21 cellular contexts compared by ENCODE assay signal in genomic region chr21:45496151-45496967, GRCh38. TPM values are rescaled to one million over a fixed set of nuclear protein-coding genes. Genes with fewer than 3 reads are reported as not detected.
A peak's percentile ranks its signal among the peaks of the same experiment; 100 is the strongest.
DNase-seq lines count a peak whose midpoint lies in the region; ATAC-seq, FAIRE-seq and TF ChIP-seq lines count a peak whose summit lies in the region.
"Had no signal": no experiment of that assay in that cellular context is flagged by ENCODE, and none has a peak within 500 bp of the region (broad histone marks: within the 10 kb centered on the region; RNA-seq: fewer than 3 reads in every experiment).

No MANE protein-coding gene starts in this region.

- no peak overlapping the region for H3K4me3 ChIP-seq in HepG2 (replicated peaks in 1 of 3; ENCODE audit: insufficient read depth in 1 of 3, low read depth in 2 of 3, low read length in 3 of 3)
- H3K4me3 ChIP-seq: A549, SJSA1 had no signal

- intact Hi-C loops in natural killer cell (cut with micrococcal nuclease) (no loop called here), HepG2 (cut with micrococcal nuclease; ENCODE audit: unreplicated experiment) (no loop called here), posterior vena cava (cut with DNase I) (no loop called here)
- intact Hi-C loops in CD4-positive, alpha-beta T cell (cut with DNase I, micrococcal nuclease), result no loop called here

- POLR2A ChIA-PET in HepG2 (lab: Yijun Ruan, JAX), result no interaction called here
- POLR2A ChIA-PET in CD4-positive, alpha-beta T cell (lab: Charles Lee), result no interaction called here

- H3K4me1 ChIP-seq in HepG2 (ENCODE audit: insufficient read depth, low read length), result no peaks in the 10 kb centered on the region
- H3K4me1 ChIP-seq: A549, SJSA1 had no signal

- TF ChIP-seq RAD21 in HepG2 (CRISPR knock-in tag; IDR thresholded peaks at IDR 0.05), result no peak

- TF ChIP-seq CTCF in natural killer cell (IDR thresholded peaks at IDR 0.05), result no peak
- no peak for TF ChIP-seq CTCF in HepG2 (CRISPR knock-in tag; IDR thresholded peaks at IDR 0.05)
- no peak for TF ChIP-seq CTCF in CD4-positive, alpha-beta T cell (IDR thresholded peaks at IDR 0.05)

- no peaks in the 10 kb centered on the region for H3K27me3 Mint-ChIP-seq in natural killer cell treated with Interleukin-12 subunit alpha and Interleukin-12 subunit beta and Interleukin-15 and Interleukin-18, amount 100 ng/mL, for 72 hours
- H3K27me3 Mint-ChIP-seq in natural killer cell (ENCODE audit: low read depth in 2 of 2), result no peaks in the 10 kb centered on the region
- no peaks in the 10 kb centered on the region for H3K27me3 Mint-ChIP-seq in CD4-positive, alpha-beta T cell

- no peaks in the 10 kb centered on the region for H3K79me2 ChIP-seq in HepG2 (ENCODE audit: insufficient read depth, low read length)

- no peak for ATAC-seq in natural killer cell treated with Interleukin-12 subunit alpha and Interleukin-12 subunit beta and Interleukin-15 and Interleukin-18, amount 100 ng/mL, for 72 hours
- no peak for ATAC-seq in natural killer cell
- no peak for ATAC-seq in HepG2
- ATAC-seq in CD4-positive, alpha-beta T cell (ENCODE audit: poor library complexity), result no peak
- ATAC-seq in GM19023 (IDR thresholded peaks at IDR 0.05; ENCODE audit: unreplicated experiment), result no peak
- ATAC-seq: A549 had no signal

- H3K27ac ChIP-seq in HepG2 (ENCODE audit: extremely low read length, insufficient read depth, low read length), result no peak overlapping the region
- H3K27ac ChIP-seq in CD4-positive, alpha-beta T cell (ENCODE audit: low read depth, low read length), result no peak overlapping the region
- H3K27ac ChIP-seq: A549, C4-2B, SJSA1 had no signal

- H4K20me1 ChIP-seq in HepG2 (ENCODE audit: insufficient read depth, low read length), result no peaks in the 10 kb centered on the region

- TF ChIP-seq EP300 in HepG2 (IDR thresholded peaks at IDR 0.05; ENCODE audit: low read depth in 2 of 2, low read length in 2 of 2) (no peak), HepG2 (CRISPR knock-in tag; IDR thresholded peaks at IDR 0.05; ENCODE audit: borderline replicate concordance) (no peak)

- peaks cover 17 to 35% of the 10 kb centered on the region in 2 experiments for H3K36me3 ChIP-seq in HepG2 (replicated peaks in 1 of 2; ENCODE audit: control insufficient read depth in 1 of 2, insufficient read depth in 2 of 2, low read length in 2 of 2)
- H3K36me3 ChIP-seq: SJSA1 had no signal

- DNase-seq in natural killer cell treated with Interleukin-12 subunit alpha and Interleukin-12 subunit beta and Interleukin-15 and Interleukin-18, amount 100 ng/mL, for 72 hours (ENCODE audit: low spot score), result peak; percentile 44
- DNase-seq in natural killer cell (no peak), HepG2 (ENCODE audit: low spot score) (no peak), posterior vena cava (ENCODE audit: low spot score) (peak; percentile 76), NCI-H524 treated with DMSO at 0.1 percent for 48 hours (lab: John Stamatoyannopoulos, UW) (no peak), NCI-H1436 treated with DMSO at 0.1 percent for 48 hours (lab: John Stamatoyannopoulos, UW) (no peak)
- no peak for DNase-seq in CD4-positive, alpha-beta T cell
- DNase-seq: COR-L47, DMS153, H7, NCI-H1105 treated with DMSO at 0.1 percent for 48 hours, NCI-H1930, NCI-H2171, NCI-H446, NCI-H748 treated with DMSO at 0.1 percent for 48 hours, RPMI8226 had no signal

- H3K4me1 Mint-ChIP-seq in natural killer cell treated with Interleukin-12 subunit alpha and Interleukin-12 subunit beta and Interleukin-15 and Interleukin-18, amount 100 ng/mL, for 72 hours (ENCODE audit: low read depth in 2 of 2), result peaks cover 8 to 10% of the 10 kb centered on the region in 2 donors
- H3K4me1 Mint-ChIP-seq in natural killer cell, result peaks cover 0 to 8% of the 10 kb centered on the region in 2 donors
- H3K4me1 Mint-ChIP-seq in CD4-positive, alpha-beta T cell (ENCODE audit: low read depth), result no peaks in the 10 kb centered on the region

- no peak overlapping the region for H3K9ac ChIP-seq in HepG2 (ENCODE audit: insufficient read depth, low read depth, low read length)

- in situ Hi-C loops in HepG2 (cut with HindIII; ENCODE audit: extremely low pct_ligation_motif_present, low pct_unique_long_range_greater_than_20kb), result no loop called here

- H2AFZ ChIP-seq in HepG2 (ENCODE audit: low read length), result no peak overlapping the region

- no peaks in the 10 kb centered on the region for H3K36me3 Mint-ChIP-seq in natural killer cell treated with Interleukin-12 subunit alpha and Interleukin-12 subunit beta and Interleukin-15 and Interleukin-18, amount 100 ng/mL, for 72 hours
- H3K36me3 Mint-ChIP-seq in natural killer cell, result no peaks in the 10 kb centered on the region
- no peaks in the 10 kb centered on the region for H3K36me3 Mint-ChIP-seq in CD4-positive, alpha-beta T cell (ENCODE audit: low read depth)

- 98% methylated on average over 13 of the region's 18 CpGs for WGBS in HepG2 (ENCODE audit: low lambda C conversion rate)

- CTCF ChIA-PET in HepG2 (lab: Yijun Ruan, JAX; ENCODE audit: low intra/inter-chr PET ratio, low total read pairs), result no interaction called here
- CTCF ChIA-PET in CD4-positive, alpha-beta T cell (lab: Charles Lee), result no interaction called here

- H3K9me3 ChIP-seq in HepG2 (ENCODE audit: low read length), result no peaks in the 10 kb centered on the region
- no peaks in the 10 kb centered on the region for H3K9me3 ChIP-seq in CD4-positive, alpha-beta T cell (ENCODE audit: control insufficient read depth, low read length)
- H3K9me3 ChIP-seq: A549, SJSA1 had no signal

- H3K27me3 ChIP-seq in HepG2 (ENCODE audit: control insufficient read depth in 1 of 2, insufficient read depth in 2 of 2, low read length in 2 of 2), result no peaks in the 10 kb centered on the region
- H3K27me3 ChIP-seq in CD4-positive, alpha-beta T cell (ENCODE audit: control insufficient read depth, insufficient read depth, low read length), result no peaks in the 10 kb centered on the region
- H3K27me3 ChIP-seq: SJSA1 had no signal

- H3K4me2 ChIP-seq in HepG2 (ENCODE audit: low read depth, low read length), result no peak overlapping the region
- H3K4me2 ChIP-seq: A549 had no signal

- peaks cover 2% of the 10 kb centered on the region for H3K9me3 Mint-ChIP-seq in natural killer cell treated with Interleukin-12 subunit alpha and Interleukin-12 subunit beta and Interleukin-15 and Interleukin-18, amount 100 ng/mL, for 72 hours
- peaks cover 0 to 3% of the 10 kb centered on the region in 2 donors for H3K9me3 Mint-ChIP-seq in natural killer cell
- no peaks in the 10 kb centered on the region for H3K9me3 Mint-ChIP-seq in CD4-positive, alpha-beta T cell

- no peak overlapping the region for H3K27ac Mint-ChIP-seq in natural killer cell treated with Interleukin-12 subunit alpha and Interleukin-12 subunit beta and Interleukin-15 and Interleukin-18, amount 100 ng/mL, for 72 hours
- H3K27ac Mint-ChIP-seq in natural killer cell, result no peak overlapping the region
- no peak overlapping the region for H3K27ac Mint-ChIP-seq in CD4-positive, alpha-beta T cell

- H3K4me3 Mint-ChIP-seq in natural killer cell treated with Interleukin-12 subunit alpha and Interleukin-12 subunit beta and Interleukin-15 and Interleukin-18, amount 100 ng/mL, for 72 hours, result no peak overlapping the region
- H3K4me3 Mint-ChIP-seq in natural killer cell, result no peak overlapping the region
- no peak overlapping the region for H3K4me3 Mint-ChIP-seq in CD4-positive, alpha-beta T cell

- BruUV-seq in HepG2 (replicated peaks; lab: Mats Ljungman, UMichigan), result no TSS peak

- FAIRE-seq in HepG2 (lab: Jason Lieb, UNC), result no peak
- FAIRE-seq: A549, GM19239 had no signal

- no peak for TF ChIP-seq POLR2A in HepG2 (IDR thresholded peaks at IDR 0.05; ENCODE audit: insufficient read depth in 1 of 2, low read depth in 2 of 2, low read length in 2 of 2)

TF ChIP-seq in HepG2, 621 proteins besides CTCF, POLR2A, EP300 and RAD21:
- TF ChIP-seq POLR2AphosphoS5 (IDR thresholded peaks at IDR 0.05; ENCODE audit: low read depth, low read length), result peak; percentile 29; the same call in 1 of the 2 replicates
- no peak for TF ChIP-seq GATAD2A (CRISPR knock-in tag; IDR thresholded peaks at IDR 0.05)
- no peak for TF ChIP-seq TP53 (CRISPR knock-in tag; conservative IDR thresholded peaks at IDR 0.05)

RNA-seq across cellular contexts. Expression of gene SLC19A1, which starts 45.9 kb away (rescaled TPM):
- 100 to 1,000 TPM in 1 of 2 donors, 10 to 100 TPM in 1; 23.3 to 110 TPM for total RNA-seq in natural killer cell treated with Interleukin-12 subunit alpha and Interleukin-12 subunit beta and Interleukin-15 and Interleukin-18, amount 100 ng/mL, for 72 hours
- 1 to 10 TPM; 2.5 to 9.0 (median 4.9) TPM for total RNA-seq in natural killer cell
- total RNA-seq in HepG2 (2016; rRNA removed; fragmentation: Illumina TruSeq; extraction: Trizol), result 12.6 and 21.8 TPM in 2 replicates
- total RNA-seq in HepG2 (2016; cell fraction: cytosol; rRNA removed; fragmentation: Illumina TruSeq; extraction: Trizol; ENCODE audit: low read depth), result 4.8 and 5.6 TPM in 2 replicates
- 11.0 and 23.6 TPM in 2 replicates for total RNA-seq in HepG2 (2016; cell fraction: insoluble cytoplasmic fraction; rRNA removed; fragmentation: Illumina TruSeq; extraction: Trizol)
- 10.8 TPM in 2 replicates for total RNA-seq in HepG2 (2016; cell fraction: membrane; rRNA removed; fragmentation: Illumina TruSeq; extraction: Trizol)
- 21.2 and 27.4 TPM in 2 replicates for total RNA-seq in HepG2 (2016; cell fraction: nucleus; rRNA removed; fragmentation: Illumina TruSeq; extraction: Trizol)
- 23.0 and 31.0 TPM in 2 replicates for polyA plus RNA-seq in HepG2 (2011; rRNA removed)
- 14.5 and 24.7 TPM in 2 replicates for polyA plus RNA-seq in HepG2 (2011; cell fraction: cytosol; rRNA removed)
- 49.0 and 62.1 TPM in 2 replicates for polyA plus RNA-seq in HepG2 (2011; cell fraction: nucleus; rRNA removed)
- polyA plus RNA-seq in HepG2 (2012), result 18.0 and 36.8 TPM in 2 replicates
- 3.7 and 4.0 TPM in 2 replicates for polyA plus RNA-seq in HepG2 (2016; cell fraction: cytosol; fragmentation: Illumina TruSeq; extraction: Trizol; ENCODE audit: low read depth)
- 11.1 and 13.0 TPM in 2 replicates for polyA plus RNA-seq in HepG2 (2016; cell fraction: insoluble cytoplasmic fraction; fragmentation: Illumina TruSeq; extraction: Trizol; ENCODE audit: low read depth)
- polyA plus RNA-seq in HepG2 (2016; cell fraction: membrane; fragmentation: Illumina TruSeq; extraction: Trizol; ENCODE audit: low read depth), result 6.4 and 7.2 TPM in 2 replicates
- polyA plus RNA-seq in HepG2 (2016; cell fraction: nucleus; fragmentation: Illumina TruSeq; extraction: Trizol; ENCODE audit: insufficient read depth, low read depth), result 44.5 and 46.0 TPM in 2 replicates
- 42.0 and 128 TPM in 2 replicates for polyA minus RNA-seq in HepG2 (2011; rRNA and poly(A)+ RNA removed; ENCODE audit: low replicate concordance)
- 32.2 and 34.4 TPM in 2 replicates for polyA minus RNA-seq in HepG2 (2011; cell fraction: cytosol; rRNA and poly(A)+ RNA removed)
- polyA minus RNA-seq in HepG2 (2011; cell fraction: nucleus; rRNA and poly(A)+ RNA removed), result 12.2 and 14.7 TPM in 2 replicates
- total RNA-seq in posterior vena cava, result 1 to 10 TPM; 4.5 to 6.5 TPM
- 10 to 100 TPM; 11.5 to 12.0 TPM for total RNA-seq in CD4-positive, alpha-beta T cell

Comparison
In these comparisons a context has a peak if more than half of its experiments do, and no peak if none do; other contexts are left out.
1. DNase-seq: peak in natural killer cell treated with Interleukin-12 subunit alpha and Interleukin-12 subunit beta and Interleukin-15 and Interleukin-18, amount 100 ng/mL, for 72 hours (single experiment) and posterior vena cava (single experiment); none in natural killer cell (single experiment), HepG2 (single experiment), NCI-H524 treated with DMSO at 0.1 percent for 48 hours (single experiment), NCI-H1436 treated with DMSO at 0.1 percent for 48 hours (single experiment) and CD4-positive, alpha-beta T cell (0 of 10).